In the genomic region with DNA sequence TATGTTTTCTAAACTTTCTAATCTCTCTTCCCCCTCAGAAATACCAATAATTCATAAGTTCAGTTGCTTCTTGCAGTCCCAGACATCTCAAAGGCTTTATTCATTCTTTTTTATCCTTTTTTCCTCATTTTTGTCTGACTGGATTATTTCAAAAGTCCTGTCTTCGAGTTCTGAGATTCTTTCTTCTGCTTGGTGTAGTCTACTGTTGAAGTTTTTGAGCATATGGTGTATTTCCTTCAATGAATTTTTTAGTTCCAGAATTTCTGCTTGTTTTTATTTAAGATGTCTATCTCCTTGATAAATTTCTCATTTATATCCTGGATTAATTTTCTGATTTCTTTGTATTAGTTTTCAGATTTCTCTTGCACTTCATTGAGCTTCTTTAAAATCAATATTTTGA, we compare ENCODE assay signal across 20 cellular contexts. TPM values are rescaled to one million over a fixed set of nuclear protein-coding genes. Genes with fewer than 3 reads are reported as not detected.
DNase-seq lines count a peak whose midpoint lies in the region; ATAC-seq, FAIRE-seq and TF ChIP-seq lines count a peak whose summit lies in the region.
"Had no signal": no experiment of that assay in that cellular context is flagged by ENCODE, and none has a peak within 500 bp of the region (broad histone marks: within the 10 kb centered on the region; RNA-seq: fewer than 3 reads in every experiment).

No MANE protein-coding gene starts in this region.

- H3K79me2 ChIP-seq in HepG2 (ENCODE audit: insufficient read depth, low read length) (peaks cover 82% of the 10 kb centered on the region), GM12878 (ENCODE audit: control insufficient read depth, insufficient read depth, low read length) (peaks cover 42% of the 10 kb centered on the region)

- RAD21 ChIA-PET in GM12878 (lab: Charles Lee; ENCODE audit: unreplicated experiment) = no interaction called here

- H4K20me1 ChIP-seq in HepG2 (ENCODE audit: insufficient read depth, low read length) (no peaks in the 10 kb centered on the region; the same call in none of the 2 replicates), GM12878 (ENCODE audit: control insufficient read depth, insufficient read depth) (no peaks in the 10 kb centered on the region)
- H4K20me1 ChIP-seq: BLaER1 had no signal

- no peak for ATAC-seq in HepG2
- ATAC-seq in right lobe of liver = no peak
- ATAC-seq in GM12878 = no peak
- ATAC-seq in psoas muscle = no peak
- ATAC-seq in gastroesophageal sphincter = no peak
- ATAC-seq: GM23338 had no signal

- no peak overlapping the region for H2AFZ ChIP-seq in HepG2 (ENCODE audit: low read length)
- H2AFZ ChIP-seq in GM12878 (ENCODE audit: control insufficient read depth, low read depth, low read length) = no peak overlapping the region
- H2AFZ ChIP-seq: GM23338 had no signal

- H3K4me1 ChIP-seq in HepG2 (ENCODE audit: insufficient read depth, low read length) (peaks cover 77% of the 10 kb centered on the region), right lobe of liver (peaks cover 0 to 70% (median 12%) of the 10 kb centered on the region in 4 donors), GM12878 (ENCODE audit: control insufficient read depth, insufficient read depth, low read length) (peaks cover 36% of the 10 kb centered on the region), psoas muscle (peaks cover 57% of the 10 kb centered on the region), gastroesophageal sphincter (peaks cover 0 to 45% (median 9%) of the 10 kb centered on the region in 3 donors)

- H3K4me2 ChIP-seq in HepG2 (ENCODE audit: low read depth, low read length) (no peak overlapping the region), GM12878 (ENCODE audit: control insufficient read depth, insufficient read depth) (no peak overlapping the region)
- H3K4me2 ChIP-seq: BLaER1, GM23338 had no signal

- TF ChIP-seq POLR2A in HepG2 (IDR thresholded peaks at IDR 0.05; ENCODE audit: insufficient read depth in 1 of 2, low read depth in 2 of 2, low read length in 2 of 2) = no peak
- no peak for TF ChIP-seq POLR2A in right lobe of liver (IDR thresholded peaks at IDR 0.05)
- TF ChIP-seq POLR2A in GM12878 (IDR thresholded peaks at IDR 0.05; ENCODE audit: low read depth, low read length) = no peak
- no peak for TF ChIP-seq POLR2A in erythroblast (IDR thresholded peaks at IDR 0.05; ENCODE audit: low read length)
- TF ChIP-seq POLR2A in gastroesophageal sphincter (IDR thresholded peaks at IDR 0.05) = no peak

- in situ Hi-C loops in HepG2 (cut with HindIII; ENCODE audit: extremely low pct_ligation_motif_present, low pct_unique_long_range_greater_than_20kb) (no loop called here), GM12878 (cut with MboI) (no loop called here)

- H3K9me3 ChIP-seq in HepG2 (ENCODE audit: low read length) (peaks cover 20% of the 10 kb centered on the region), right lobe of liver (no peaks in the 10 kb centered on the region), GM12878 (replicated peaks; ENCODE audit: control insufficient read depth, insufficient read depth, low read length) (peaks cover 29% of the 10 kb centered on the region), psoas muscle (peaks cover 11% of the 10 kb centered on the region), gastroesophageal sphincter (peaks cover 0 to 11% (median 0%) of the 10 kb centered on the region in 3 donors)

- DNase-seq in HepG2 (ENCODE audit: low spot score) (no peak), right lobe of liver (no peak), GM12878 (ENCODE audit: low read depth, low spot score) (no peak), psoas muscle (no peak), SKM-1 (lab: John Stamatoyannopoulos, UW; ENCODE audit: unreplicated experiment) (no peak), erythroblast (lab: John Stamatoyannopoulos, UW) (no peak)
- DNase-seq: 8988T; CD4-positive, alpha-beta memory T cell; DND-41; EL; HCEC 1CT had no signal

- BruUV-seq in HepG2 (replicated peaks; lab: Mats Ljungman, UMichigan) = no TSS peak
- no TSS peak for BruUV-seq in GM12878 (replicated peaks; lab: Mats Ljungman, UMichigan)

- no peak for TF ChIP-seq EP300 in HepG2 (IDR thresholded peaks at IDR 0.05; ENCODE audit: low read depth in 2 of 2, low read length in 2 of 2)
- TF ChIP-seq EP300 in HepG2 (CRISPR knock-in tag; IDR thresholded peaks at IDR 0.05; ENCODE audit: borderline replicate concordance) = no peak
- no peak for TF ChIP-seq EP300 in GM12878 (IDR thresholded peaks at IDR 0.05; ENCODE audit: borderline replicate concordance in 1 of 2, control insufficient read depth in 1 of 2, low read depth in 2 of 2, low read length in 2 of 2)
- TF ChIP-seq EP300 in gastroesophageal sphincter (IDR thresholded peaks at IDR 0.05) = no peak

- TF ChIP-seq CTCF in HepG2 (CRISPR knock-in tag; IDR thresholded peaks at IDR 0.05) (no peak), right lobe of liver (IDR thresholded peaks at IDR 0.05) (no peak), GM12878 (IDR thresholded peaks at IDR 0.05 in 2 of 3, conservative IDR thresholded peaks at IDR 0.05 in 1 of 3; ENCODE audit: control insufficient read depth in 2 of 3, extremely low read depth in 1 of 3, insufficient read depth in 1 of 3, low read depth in 3 of 3, low read length in 3 of 3) (no peak), psoas muscle (IDR thresholded peaks at IDR 0.05) (no peak), gastroesophageal sphincter (IDR thresholded peaks at IDR 0.05) (no peak)

- SMC1A ChIA-PET in GM12878 (lab: Charles Lee; ENCODE audit: uncharacterized antibody, unreplicated experiment) = interaction anchor here (0.7 to 7.0 kb wide), 5 partner anchors 8 to 169 kb away, joined by 3 to 108 read pairs (median 3); a partner anchor contains a TSS

- FAIRE-seq in HepG2 (lab: Jason Lieb, UNC) (no peak), GM12878 (lab: Jason Lieb, UNC) (no peak)
- FAIRE-seq: GM12892, GM18507, H54, HTR-8/SVneo had no signal

- TF ChIP-seq RAD21 in HepG2 (CRISPR knock-in tag; IDR thresholded peaks at IDR 0.05) (no peak), GM12878 (IDR thresholded peaks at IDR 0.05; ENCODE audit: insufficient read depth, low read depth, low read length) (no peak)

- intact Hi-C loops in HepG2 (cut with micrococcal nuclease; ENCODE audit: unreplicated experiment) (no loop called here), right lobe of liver (cut with DNase I) (no loop called here), GM12878 (cut with micrococcal nuclease; ENCODE audit: unreplicated experiment) (no loop called here), psoas muscle (cut with DNase I) (no loop called here)

- H3K9ac ChIP-seq in HepG2 (ENCODE audit: insufficient read depth, low read depth, low read length) = no peak overlapping the region
- no peak overlapping the region for H3K9ac ChIP-seq in GM12878 (ENCODE audit: control insufficient read depth, insufficient read depth, low read length)
- H3K9ac ChIP-seq: BLaER1 had no signal

- 94% methylated on average over 1 of the region's 1 CpG for whole genome bisulfite sequencing in HepG2 (ENCODE audit: low lambda C conversion rate)
- WGBS in right lobe of liver (ENCODE audit: insufficient coverage, low coverage, low lambda C conversion rate, missing lambda C conversion rate) = 92% methylated on average over 1 of the region's 1 CpG
- WGBS in GM12878 (ENCODE audit: insufficient coverage, insufficient replicate concordance, low lambda C conversion rate, missing lambda C conversion rate) = 32% methylated on average over 1 of the region's 1 CpG
- WGBS in psoas muscle, 3 donors = 90 to 95% (median 91%) methylated on average over 1 of the region's 1 CpG
- 87 to 100% methylated on average over 1 of the region's 1 CpG for WGBS in gastroesophageal sphincter (ENCODE audit: low coverage in 1 of 2), 2 donors

- H3K36me3 ChIP-seq in HepG2 (replicated peaks in 1 of 2; ENCODE audit: control insufficient read depth in 1 of 2, insufficient read depth in 2 of 2, low read length in 2 of 2) (peaks cover 4 to 20% of the 10 kb centered on the region in 2 experiments; a peak in 4 of 5 replicates), right lobe of liver (peaks cover 0 to 2% (median 0%) of the 10 kb centered on the region in 4 donors), GM12878 (ENCODE audit: control insufficient read depth in 2 of 2, insufficient read depth in 2 of 2, low read length in 1 of 2) (peaks cover 4 to 7% of the 10 kb centered on the region in 2 experiments; a peak in 2 of 4 replicates), psoas muscle (ENCODE audit: insufficient read depth in 1 of 2, low read depth in 1 of 2) (peaks cover 0 to 25% of the 10 kb centered on the region in 2 donors), gastroesophageal sphincter (no peaks in the 10 kb centered on the region)

- CTCF ChIA-PET in HepG2 (lab: Yijun Ruan, JAX; ENCODE audit: low intra/inter-chr PET ratio, low total read pairs) = no interaction called here
- CTCF ChIA-PET in GM12878 (lab: Yijun Ruan, JAX) = interaction anchor here (0.7 to 1.9 kb wide), 4 partner anchors 9 to 30 kb away, joined by 3 to 7 read pairs (median 4); a partner anchor contains a TSS

- H3K27me3 ChIP-seq in HepG2 (ENCODE audit: control insufficient read depth in 1 of 2, insufficient read depth in 2 of 2, low read length in 2 of 2) (no peaks in the 10 kb centered on the region), right lobe of liver (no peaks in the 10 kb centered on the region), GM12878 (replicated peaks in 1 of 2; ENCODE audit: control insufficient read depth in 2 of 2, insufficient read depth in 2 of 2, low read length in 1 of 2) (no peaks in the 10 kb centered on the region), psoas muscle (ENCODE audit: insufficient read depth in 3 of 3, low read length in 2 of 3) (no peaks in the 10 kb centered on the region), gastroesophageal sphincter (no peaks in the 10 kb centered on the region)
- H3K27me3 ChIP-seq: BLaER1 had no signal

- H3K27ac ChIP-seq in HepG2 (ENCODE audit: extremely low read length, insufficient read depth, low read length) (no peak overlapping the region), right lobe of liver (no peak overlapping the region), GM12878 (ENCODE audit: control insufficient read depth, insufficient read depth) (no peak overlapping the region), psoas muscle (peak overlapping the region; percentile 100), gastroesophageal sphincter (no peak overlapping the region)
- H3K27ac ChIP-seq: BLaER1 had no signal

- POLR2A ChIA-PET in HepG2 (lab: Yijun Ruan, JAX) (interaction anchor here (0.6 kb wide), 1 partner anchor 8 kb away, joined by 3 read pairs; a partner anchor contains a TSS), GM12878 (lab: Charles Lee) (interaction anchor here (1.1 kb wide), 1 partner anchor 9 kb away, joined by 4 read pairs; a partner anchor contains a TSS)

- no peak overlapping the region for H3K4me3 ChIP-seq in HepG2 (replicated peaks in 1 of 3; ENCODE audit: insufficient read depth in 1 of 3, low read depth in 2 of 3, low read length in 3 of 3)
- no peak overlapping the region for H3K4me3 ChIP-seq in right lobe of liver
- H3K4me3 ChIP-seq in GM12878 = no peak overlapping the region
- peak overlapping the region; percentile 78 for H3K4me3 ChIP-seq in psoas muscle
- no peak overlapping the region for H3K4me3 ChIP-seq in gastroesophageal sphincter
- H3K4me3 ChIP-seq: BLaER1, GM23338 had no signal

RNA-seq across cellular contexts. Expression of a gene that starts 8.4 kb away (rescaled TPM):
- total RNA-seq in HepG2 (2016; rRNA removed; fragmentation: Illumina TruSeq; extraction: Trizol) (5.6 and 9.2 TPM in 2 replicates), right lobe of liver (10 to 100 TPM; 31.2 to 58.9 (median 37.4) TPM), GM12878 (2014; rRNA removed) (2.4 and 2.9 TPM in 2 replicates), GM12878 (2014; rRNA removed; fragmentation: Illumina TruSeq; extraction: Trizol) (3.3 and 4.3 TPM in 2 replicates), GM12878 (2021) (3.0 and 5.2 TPM in 2 replicates), psoas muscle (100 to 1,000 TPM in 1 of 4 donors, 10 to 100 TPM in 3; 67.0 to 106 (median 74.0) TPM), gastroesophageal sphincter (10 to 100 TPM in 3 of 4 donors, 1 to 10 TPM in 1; 9.3 to 21.8 (median 16.0) TPM)
- 1.1 and 1.5 TPM in 2 replicates for total RNA-seq in HepG2 (2016; cell fraction: cytosol; rRNA removed; fragmentation: Illumina TruSeq; extraction: Trizol; ENCODE audit: low read depth)
- total RNA-seq in HepG2 (2016; cell fraction: insoluble cytoplasmic fraction; rRNA removed; fragmentation: Illumina TruSeq; extraction: Trizol) = 6.3 and 8.9 TPM in 2 replicates
- total RNA-seq in HepG2 (2016; cell fraction: membrane; rRNA removed; fragmentation: Illumina TruSeq; extraction: Trizol) = 2.6 and 3.2 TPM in 2 replicates
- 7.9 and 10.4 TPM in 2 replicates for total RNA-seq in HepG2 (2016; cell fraction: nucleus; rRNA removed; fragmentation: Illumina TruSeq; extraction: Trizol)
- polyA plus RNA-seq in HepG2 (2011; rRNA removed) (21.7 and 35.7 TPM in 2 replicates), GM12878 (2011; rRNA removed) (16.7 and 20.7 TPM in 2 replicates), GM12878 (2014; fragmentation: Illumina TruSeq; extraction: Trizol) (3.2 and 3.7 TPM in 2 replicates), GM12878 (2014; fragmentation: Nextera tagmentation; extraction: Ambion mirVana) (1 to 10 TPM in 1 of 2 experiments, under 1 TPM in 1; 0.85 to 1.1 TPM), GM12878 (2014; rRNA removed) (3.1 and 3.3 TPM in 2 replicates), GM12878 (2016; fragmentation: Nextera tagmentation; extraction: Ambion mirVana) (10 to 100 TPM; 11.2 to 12.4 TPM), psoas muscle (10 to 100 TPM; 25.4 to 62.1 (median 52.5) TPM)
- 24.2 and 35.4 TPM in 2 replicates for polyA plus RNA-seq in HepG2 (2011; cell fraction: cytosol; rRNA removed)
- 17.7 and 30.5 TPM in 2 replicates for polyA plus RNA-seq in HepG2 (2011; cell fraction: nucleus; rRNA removed)
- 45.3 and 74.1 TPM in 2 replicates for polyA plus RNA-seq in HepG2 (2012)
- polyA plus RNA-seq in HepG2 (2016; cell fraction: cytosol; fragmentation: Illumina TruSeq; extraction: Trizol; ENCODE audit: low read depth) = 1.1 TPM in 2 replicates
- 5.3 and 6.1 TPM in 2 replicates for polyA plus RNA-seq in HepG2 (2016; cell fraction: insoluble cytoplasmic fraction; fragmentation: Illumina TruSeq; extraction: Trizol; ENCODE audit: low read depth)
- 2.1 and 2.2 TPM in 2 replicates for polyA plus RNA-seq in HepG2 (2016; cell fraction: membrane; fragmentation: Illumina TruSeq; extraction: Trizol; ENCODE audit: low read depth)
- polyA plus RNA-seq in HepG2 (2016; cell fraction: nucleus; fragmentation: Illumina TruSeq; extraction: Trizol; ENCODE audit: insufficient read depth, low read depth) = 7.8 and 11.6 TPM in 2 replicates
- polyA minus RNA-seq in HepG2 (2011; rRNA and poly(A)+ RNA removed; ENCODE audit: low replicate concordance) = 0.26 and 39.0 TPM in 2 replicates
- 15.9 and 32.1 TPM in 2 replicates for polyA minus RNA-seq in HepG2 (2011; cell fraction: cytosol; rRNA and poly(A)+ RNA removed)
- 41.2 and 55.0 TPM in 2 replicates for polyA minus RNA-seq in HepG2 (2011; cell fraction: nucleus; rRNA and poly(A)+ RNA removed)
- total RNA-seq in GM12878 (2013; cell fraction: nucleolus; rRNA removed) = 69.2 and 83.7 TPM in 2 replicates
- polyA plus RNA-seq in GM12878 (2011; ENCODE audit: low read depth) = 18.1 TPM
- 18.6 and 18.9 TPM in 2 replicates for polyA plus RNA-seq in GM12878 (2011; cell fraction: cytosol; rRNA removed)
- 12.3 and 14.9 TPM in 2 replicates for polyA plus RNA-seq in GM12878 (2011; cell fraction: nucleus; rRNA removed)
- polyA plus RNA-seq in GM12878 (2012) = 25.4 and 32.2 TPM in 2 replicates
- 21.2 and 24.0 TPM in 2 replicates for polyA minus RNA-seq in GM12878 (2011; rRNA and poly(A)+ RNA removed)
- 6.5 and 8.0 TPM in 2 replicates for polyA minus RNA-seq in GM12878 (2011; cell fraction: cytosol; rRNA and poly(A)+ RNA removed)
- 20.4 and 28.7 TPM in 2 replicates for polyA minus RNA-seq in GM12878 (2011; cell fraction: nucleus; rRNA and poly(A)+ RNA removed)
- total RNA-seq: A673, G401, GM23338 had no signal

RNA-seq across cellular contexts. Expression of a gene that starts 14.2 kb away (rescaled TPM):
- total RNA-seq in HepG2 (2016; rRNA removed; fragmentation: Illumina TruSeq; extraction: Trizol) (60.7 and 68.6 TPM in 2 replicates), right lobe of liver (10 to 100 TPM; 11.5 to 17.1 (median 15.0) TPM), GM12878 (2014; rRNA removed) (61.3 and 61.5 TPM in 2 replicates), GM12878 (2014; rRNA removed; fragmentation: Illumina TruSeq; extraction: Trizol) (48.3 and 50.8 TPM in 2 replicates), GM12878 (2021) (55.3 and 58.0 TPM in 2 replicates), psoas muscle (10 to 100 TPM; 20.6 to 29.4 (median 25.3) TPM), gastroesophageal sphincter (10 to 100 TPM; 37.0 to 60.3 (median 49.7) TPM)
- total RNA-seq in HepG2 (2016; cell fraction: cytosol; rRNA removed; fragmentation: Illumina TruSeq; extraction: Trizol; ENCODE audit: low read depth) = 24.2 and 27.7 TPM in 2 replicates
- 58.8 and 66.8 TPM in 2 replicates for total RNA-seq in HepG2 (2016; cell fraction: insoluble cytoplasmic fraction; rRNA removed; fragmentation: Illumina TruSeq; extraction: Trizol)
- total RNA-seq in HepG2 (2016; cell fraction: membrane; rRNA removed; fragmentation: Illumina TruSeq; extraction: Trizol) = 48.2 and 58.3 TPM in 2 replicates
- total RNA-seq in HepG2 (2016; cell fraction: nucleus; rRNA removed; fragmentation: Illumina TruSeq; extraction: Trizol) = 42.2 and 46.2 TPM in 2 replicates
- polyA plus RNA-seq in HepG2 (2011; rRNA removed) (19.3 and 20.7 TPM in 2 replicates), GM12878 (2011; rRNA removed) (64.3 and 64.5 TPM in 2 replicates), GM12878 (2014; fragmentation: Illumina TruSeq; extraction: Trizol) (42.5 and 46.0 TPM in 2 replicates), GM12878 (2014; fragmentation: Nextera tagmentation; extraction: Ambion mirVana) (10 to 100 TPM in 1 of 2 experiments, 1 to 10 TPM in 1; 8.7 to 12.9 TPM), GM12878 (2014; rRNA removed) (49.6 and 54.6 TPM in 2 replicates), GM12878 (2016; fragmentation: Nextera tagmentation; extraction: Ambion mirVana) (10 to 100 TPM; 56.7 to 57.7 TPM), psoas muscle (10 to 100 TPM; 25.0 to 61.2 (median 46.3) TPM)
- 19.8 and 20.9 TPM in 2 replicates for polyA plus RNA-seq in HepG2 (2011; cell fraction: cytosol; rRNA removed)
- polyA plus RNA-seq in HepG2 (2011; cell fraction: nucleus; rRNA removed) = 15.6 and 18.8 TPM in 2 replicates
- 44.5 and 69.6 TPM in 2 replicates for polyA plus RNA-seq in HepG2 (2012)
- polyA plus RNA-seq in HepG2 (2016; cell fraction: cytosol; fragmentation: Illumina TruSeq; extraction: Trizol; ENCODE audit: low read depth) = 13.5 and 22.0 TPM in 2 replicates
- polyA plus RNA-seq in HepG2 (2016; cell fraction: insoluble cytoplasmic fraction; fragmentation: Illumina TruSeq; extraction: Trizol; ENCODE audit: low read depth) = 62.6 and 67.4 TPM in 2 replicates
- polyA plus RNA-seq in HepG2 (2016; cell fraction: membrane; fragmentation: Illumina TruSeq; extraction: Trizol; ENCODE audit: low read depth) = 31.2 and 44.6 TPM in 2 replicates
- 46.9 and 49.8 TPM in 2 replicates for polyA plus RNA-seq in HepG2 (2016; cell fraction: nucleus; fragmentation: Illumina TruSeq; extraction: Trizol; ENCODE audit: insufficient read depth, low read depth)
- 24.4 and 62.5 TPM in 2 replicates for polyA minus RNA-seq in HepG2 (2011; rRNA and poly(A)+ RNA removed; ENCODE audit: low replicate concordance)
- polyA minus RNA-seq in HepG2 (2011; cell fraction: cytosol; rRNA and poly(A)+ RNA removed) = 8.6 and 12.1 TPM in 2 replicates
- polyA minus RNA-seq in HepG2 (2011; cell fraction: nucleus; rRNA and poly(A)+ RNA removed) = 20.6 and 24.7 TPM in 2 replicates
- total RNA-seq in GM12878 (2013; cell fraction: nucleolus; rRNA removed) = 111 and 122 TPM in 2 replicates
- polyA plus RNA-seq in GM12878 (2011; ENCODE audit: low read depth) = 30.9 TPM
- polyA plus RNA-seq in GM12878 (2011; cell fraction: cytosol; rRNA removed) = 66.1 and 70.1 TPM in 2 replicates
- polyA plus RNA-seq in GM12878 (2011; cell fraction: nucleus; rRNA removed) = 56.5 and 56.8 TPM in 2 replicates
- polyA plus RNA-seq in GM12878 (2012) = 44.2 and 50.8 TPM in 2 replicates
- polyA minus RNA-seq in GM12878 (2011; rRNA and poly(A)+ RNA removed) = 66.1 and 105 TPM in 2 replicates
- 22.8 and 23.1 TPM in 2 replicates for polyA minus RNA-seq in GM12878 (2011; cell fraction: cytosol; rRNA and poly(A)+ RNA removed)
- 65.0 and 93.4 TPM in 2 replicates for polyA minus RNA-seq in GM12878 (2011; cell fraction: nucleus; rRNA and poly(A)+ RNA removed)

RNA-seq across cellular contexts. Expression of a gene that starts 55.0 kb away (rescaled TPM):
- 10.0 and 12.1 TPM in 2 replicates for total RNA-seq in HepG2 (2016; rRNA removed; fragmentation: Illumina TruSeq; extraction: Trizol)
- 1.1 and 1.8 TPM in 2 replicates for total RNA-seq in HepG2 (2016; cell fraction: cytosol; rRNA removed; fragmentation: Illumina TruSeq; extraction: Trizol; ENCODE audit: low read depth)
- total RNA-seq in HepG2 (2016; cell fraction: insoluble cytoplasmic fraction; rRNA removed; fragmentation: Illumina TruSeq; extraction: Trizol) = 9.2 and 12.1 TPM in 2 replicates
- total RNA-seq in HepG2 (2016; cell fraction: membrane; rRNA removed; fragmentation: Illumina TruSeq; extraction: Trizol) = 1.5 and 2.3 TPM in 2 replicates
- total RNA-seq in HepG2 (2016; cell fraction: nucleus; rRNA removed; fragmentation: Illumina TruSeq; extraction: Trizol) = 11.3 and 14.5 TPM in 2 replicates
- polyA plus RNA-seq in HepG2 (2011; rRNA removed) = 11.6 and 13.7 TPM in 2 replicates
- polyA plus RNA-seq in HepG2 (2011; cell fraction: cytosol; rRNA removed) = 7.2 and 8.6 TPM in 2 replicates
- 43.9 and 51.3 TPM in 2 replicates for polyA plus RNA-seq in HepG2 (2011; cell fraction: nucleus; rRNA removed)
- 5.7 and 6.1 TPM in 2 replicates for polyA plus RNA-seq in HepG2 (2012)
- 0.26 and 0.31 TPM in 2 replicates for polyA plus RNA-seq in HepG2 (2016; cell fraction: cytosol; fragmentation: Illumina TruSeq; extraction: Trizol; ENCODE audit: low read depth)
- 10.7 and 11.4 TPM in 2 replicates for polyA plus RNA-seq in HepG2 (2016; cell fraction: insoluble cytoplasmic fraction; fragmentation: Illumina TruSeq; extraction: Trizol; ENCODE audit: low read depth)
- 0.56 and 0.65 TPM in 2 replicates for polyA plus RNA-seq in HepG2 (2016; cell fraction: membrane; fragmentation: Illumina TruSeq; extraction: Trizol; ENCODE audit: low read depth)
- 21.1 and 22.2 TPM in 2 replicates for polyA plus RNA-seq in HepG2 (2016; cell fraction: nucleus; fragmentation: Illumina TruSeq; extraction: Trizol; ENCODE audit: insufficient read depth, low read depth)
- 8.2 and 19.7 TPM in 2 replicates for polyA minus RNA-seq in HepG2 (2011; rRNA and poly(A)+ RNA removed; ENCODE audit: low replicate concordance)
- 5.3 and 8.8 TPM in 2 replicates for polyA minus RNA-seq in HepG2 (2011; cell fraction: cytosol; rRNA and poly(A)+ RNA removed)
- polyA minus RNA-seq in HepG2 (2011; cell fraction: nucleus; rRNA and poly(A)+ RNA removed) = 12.6 and 17.4 TPM in 2 replicates
- 10 to 100 TPM in 1 of 6 experiments, 1 to 10 TPM in 5; 6.0 to 11.5 (median 8.6) TPM for total RNA-seq in right lobe of liver
- total RNA-seq in GM12878 (2013; cell fraction: nucleolus; rRNA removed) = 127 and 142 TPM in 2 replicates
- total RNA-seq in GM12878 (2014; rRNA removed) = 26.0 TPM in 2 replicates
- 13.3 and 15.8 TPM in 2 replicates for total RNA-seq in GM12878 (2014; rRNA removed; fragmentation: Illumina TruSeq; extraction: Trizol)
- total RNA-seq in GM12878 (2021) = 27.4 TPM in 2 replicates
- 11.4 TPM for polyA plus RNA-seq in GM12878 (2011; ENCODE audit: low read depth)
- 61.8 and 83.3 TPM in 2 replicates for polyA plus RNA-seq in GM12878 (2011; rRNA removed)
- 79.6 and 99.6 TPM in 2 replicates for polyA plus RNA-seq in GM12878 (2011; cell fraction: cytosol; rRNA removed)
- polyA plus RNA-seq in GM12878 (2011; cell fraction: nucleus; rRNA removed) = 285 and 340 TPM in 2 replicates
- polyA plus RNA-seq in GM12878 (2012) = 19.4 and 28.1 TPM in 2 replicates
- 13.7 and 17.8 TPM in 2 replicates for polyA plus RNA-seq in GM12878 (2014; fragmentation: Illumina TruSeq; extraction: Trizol)
- 10 to 100 TPM in 1 of 2 experiments, 1 to 10 TPM in 1; 7.6 to 10.1 TPM for polyA plus RNA-seq in GM12878 (2014; fragmentation: Nextera tagmentation; extraction: Ambion mirVana)
- polyA plus RNA-seq in GM12878 (2014; rRNA removed) = 31.9 and 37.2 TPM in 2 replicates
- 10 to 100 TPM; 13.4 to 15.2 TPM for polyA plus RNA-seq in GM12878 (2016; fragmentation: Nextera tagmentation; extraction: Ambion mirVana)
- polyA minus RNA-seq in GM12878 (2011; rRNA and poly(A)+ RNA removed) = 59.1 and 118 TPM in 2 replicates
- 27.2 and 29.9 TPM in 2 replicates for polyA minus RNA-seq in GM12878 (2011; cell fraction: cytosol; rRNA and poly(A)+ RNA removed)
- polyA minus RNA-seq in GM12878 (2011; cell fraction: nucleus; rRNA and poly(A)+ RNA removed) = 68.1 and 80.8 TPM in 2 replicates
- 10 to 100 TPM in 1 of 4 donors, 1 to 10 TPM in 3; 4.8 to 23.6 (median 8.5) TPM for total RNA-seq in psoas muscle
- 1 to 10 TPM; 2.7 to 4.0 (median 2.8) TPM for polyA plus RNA-seq in psoas muscle
- total RNA-seq in gastroesophageal sphincter = 10 to 100 TPM; 18.7 to 37.1 (median 30.0) TPM
